ENCODE assay signal across 10 cellular contexts in the genomic region with DNA sequence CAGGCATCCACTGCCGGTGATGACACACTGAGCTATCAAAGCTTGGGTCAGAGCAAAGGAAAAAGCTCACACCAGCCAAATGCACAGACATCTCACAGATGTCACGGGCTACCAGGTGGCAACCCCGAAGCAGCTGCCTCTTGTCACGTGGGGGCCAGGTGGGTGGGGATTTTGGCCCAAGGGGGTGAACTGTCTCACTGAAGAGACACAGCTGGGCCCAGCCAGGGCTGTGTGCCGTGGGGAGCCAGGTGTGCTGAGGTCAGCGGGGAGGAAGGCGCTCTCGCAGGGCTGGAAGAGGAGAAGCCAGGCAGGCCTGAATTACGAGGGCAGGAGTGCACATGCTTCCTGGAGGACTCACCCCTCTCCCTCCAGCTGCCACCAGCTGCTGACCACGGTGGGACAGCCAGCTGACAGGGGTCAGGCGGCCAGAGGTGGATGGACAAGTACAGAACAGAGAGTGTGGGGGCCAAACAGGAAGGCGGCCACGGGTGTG. TPM values are rescaled to one million over a fixed set of nuclear protein-coding genes. Genes with fewer than 3 reads are reported as not detected.
DNase-seq lines count a peak whose midpoint lies in the region; ATAC-seq and TF ChIP-seq lines count a peak whose summit lies in the region.
"Had no signal": no experiment of that assay in that cellular context is flagged by ENCODE, and none has a peak within 500 bp of the region (broad histone marks: within the 10 kb centered on the region; RNA-seq: fewer than 3 reads in every experiment).

No MANE protein-coding gene starts in this region.

- H3K79me2 ChIP-seq in DND-41 (ENCODE audit: insufficient read depth, low read length) = no peaks in the 10 kb centered on the region

- no peaks in the 10 kb centered on the region for H3K36me3 ChIP-seq in DND-41 (ENCODE audit: insufficient read depth, low read length)
- H3K36me3 ChIP-seq in heart right ventricle = no peaks in the 10 kb centered on the region

- H3K9me3 ChIP-seq in DND-41 (ENCODE audit: insufficient read depth, low read length, severe bottlenecking) (no peaks in the 10 kb centered on the region), heart right ventricle (no peaks in the 10 kb centered on the region)

- 72 to 73% methylated on average over 13 of the region's 13 CpGs for WGBS in heart right ventricle, 2 donors

- intact Hi-C loops in heart right ventricle (cut with DNase I) = no loop called here

- H3K9ac ChIP-seq in DND-41 (ENCODE audit: low read depth, low read length) = no peak overlapping the region

- H3K4me3 ChIP-seq in DND-41 (ENCODE audit: low read depth in 1 of 2, low read length in 2 of 2) = no peak overlapping the region
- H3K4me3 ChIP-seq in heart right ventricle = no peak overlapping the region

- H3K27me3 ChIP-seq in DND-41 (ENCODE audit: insufficient read depth, low read length, poor library complexity) (no peaks in the 10 kb centered on the region), heart right ventricle (no peaks in the 10 kb centered on the region)

- peak; percentile 23 for DNase-seq in DND-41
- DNase-seq in NCI-H146 treated with DMSO at 0.1 percent for 48 hours (lab: John Stamatoyannopoulos, UW; ENCODE audit: unreplicated experiment) = peak; percentile 72
- peak; percentile 67 to 69 for DNase-seq in heart right ventricle
- no peak for DNase-seq in UCSD-AML1 (lab: John Stamatoyannopoulos, UW; ENCODE audit: unreplicated experiment)
- no peak for DNase-seq in activated CD8-positive, alpha-beta memory T cell treated with anti-CD3 and anti-CD28 coated beads, Interleukin-2, amount 50 U/mL, for 4 hours
- no peak for DNase-seq in cerebellar cortex (ENCODE audit: low spot score)
- DNase-seq in dedifferentiated amniotic fluid mesenchymal stem cell (ENCODE audit: extremely low spot score) = no peak
- DNase-seq: Calu3, T1000 had no signal

- no peak overlapping the region for H2AFZ ChIP-seq in DND-41 (ENCODE audit: low read depth, low read length)

- H3K4me2 ChIP-seq in DND-41 (ENCODE audit: insufficient read depth, low read length) = no peak overlapping the region

- TF ChIP-seq CTCF in DND-41 (IDR thresholded peaks at IDR 0.05; ENCODE audit: borderline replicate concordance, extremely low read depth, low read length, poor library complexity, severe bottlenecking) (no peak), heart right ventricle (IDR thresholded peaks at IDR 0.05) (no peak)

- H3K4me1 ChIP-seq in DND-41 (ENCODE audit: insufficient read depth, low read length) = no peaks in the 10 kb centered on the region
- H3K4me1 ChIP-seq in heart right ventricle = peaks cover 20 to 70% (median 34%) of the 10 kb centered on the region in 9 donors

- ATAC-seq in DND-41 (ENCODE audit: insufficient read depth, low read depth) (no peak), GM21515 (IDR thresholded peaks at IDR 0.05; ENCODE audit: unreplicated experiment) (peak; percentile 46), heart right ventricle (peak; percentile 63 to 91 (median 81))

- 0 out of 2 replicates have a peak, but pooled peaks cover 2% of the 10 kb centered on the region for H4K20me1 ChIP-seq in DND-41 (ENCODE audit: insufficient read depth, low read length)

- H3K27ac ChIP-seq in DND-41 (ENCODE audit: low read length) (no peak overlapping the region), heart right ventricle (peak overlapping the region in 4 of 10 donors; percentile 8 to 49 (median 34))

RNA-seq across cellular contexts. Expression of a gene that starts 32.4 kb away (rescaled TPM):
- 1 to 10 TPM in 9 of 10 donors, under 1 TPM in 1; 0.52 to 5.9 (median 2.7) TPM for total RNA-seq in heart right ventricle
- polyA plus RNA-seq in heart right ventricle = under 1 TPM; 0.17 to 0.59 TPM
- total RNA-seq: Calu3 had no signal

Comparison
In these comparisons a context has a peak if more than half of its experiments do, and no peak if none do; other contexts are left out.
1. DNase-seq: peak in DND-41 (single experiment), NCI-H146 treated with DMSO at 0.1 percent for 48 hours (single experiment) and heart right ventricle (2 of 2); none in UCSD-AML1 (single experiment), activated CD8-positive, alpha-beta memory T cell treated with anti-CD3 and anti-CD28 coated beads, Interleukin-2, amount 50 U/mL, for 4 hours (single experiment), cerebellar cortex (single experiment) and dedifferentiated amniotic fluid mesenchymal stem cell (single experiment).